Comparison of ENCODE assay signal across 22 cellular contexts in genomic region chr6:5663739-5664138, GRCh38.
"Had no signal": no experiment of that assay in that cellular context is flagged by ENCODE, and none has a peak within 500 bp of the region (broad histone marks: within the 10 kb centered on the region; RNA-seq: fewer than 3 reads in every experiment).

No MANE protein-coding gene starts in this region.

- H3K9me3 Mint-ChIP-seq: activated CD4-positive, alpha-beta memory T cell treated with anti-CD3 and anti-CD28 coated beads for 36 hours; activated naive CD4-positive, alpha-beta T cell treated with anti-CD3 and anti-CD28 coated beads for 36 hours; natural killer cell treated with Interleukin-12 subunit alpha and Interleukin-12 subunit beta and Interleukin-15 and Interleukin-18, amount 100 ng/mL, for 72 hours; stimulated activated effector memory CD8-positive, alpha-beta T cell treated with anti-CD3 and anti-CD28 coated beads, Interleukin-12 subunit alpha, Interleukin-12 subunit beta, amount 100 ng/mL, for 72 hours; T-helper 2 cell treated with Interferon-gamma antibody and Interleukin-4, amounts not matched to agents 5 μg/mL and 100 μg/mL, for 36 hours had no signal

- H3K4me1 ChIP-seq: prostate gland, suprapubic skin, tibial nerve, uterus had no signal

- H3K9me3 ChIP-seq: heart right ventricle, neutrophil, ovary, prostate gland, suprapubic skin, tibial nerve, uterus had no signal

- H3K4me3 Mint-ChIP-seq: activated CD4-positive, alpha-beta memory T cell treated with anti-CD3 and anti-CD28 coated beads for 36 hours; activated naive CD4-positive, alpha-beta T cell treated with anti-CD3 and anti-CD28 coated beads for 36 hours; natural killer cell treated with Interleukin-12 subunit alpha and Interleukin-12 subunit beta and Interleukin-15 and Interleukin-18, amount 100 ng/mL, for 72 hours; stimulated activated effector memory CD8-positive, alpha-beta T cell treated with anti-CD3 and anti-CD28 coated beads, Interleukin-12 subunit alpha, Interleukin-12 subunit beta, amount 100 ng/mL, for 72 hours; stimulated activated naive CD8-positive, alpha-beta T cell treated with anti-CD3 and anti-CD28 coated beads, Interleukin-15, amount 100 ng/mL, for 72 hours; T-helper 2 cell treated with Interferon-gamma antibody and Interleukin-4, amounts not matched to agents 5 μg/mL and 100 μg/mL, for 36 hours had no signal

- H3K36me3 ChIP-seq: heart right ventricle, neutrophil, ovary, prostate gland, suprapubic skin, tibial nerve, uterus had no signal

- H3K27me3 ChIP-seq: heart right ventricle, neutrophil, ovary, suprapubic skin, tibial nerve, uterus had no signal

- H3K27ac ChIP-seq: heart right ventricle, neutrophil, ovary, prostate gland, suprapubic skin, tibial nerve, uterus, VCaP had no signal

- H3K27me3 Mint-ChIP-seq: activated CD4-positive, alpha-beta memory T cell treated with anti-CD3 and anti-CD28 coated beads for 36 hours; stimulated activated naive CD8-positive, alpha-beta T cell treated with anti-CD3 and anti-CD28 coated beads, Interleukin-15, amount 100 ng/mL, for 72 hours had no signal

- H3K36me3 Mint-ChIP-seq: natural killer cell treated with Interleukin-12 subunit alpha and Interleukin-12 subunit beta and Interleukin-15 and Interleukin-18, amount 100 ng/mL, for 72 hours; stimulated activated effector memory CD8-positive, alpha-beta T cell treated with anti-CD3 and anti-CD28 coated beads, Interleukin-12 subunit alpha, Interleukin-12 subunit beta, amount 100 ng/mL, for 72 hours had no signal

- H3K27ac Mint-ChIP-seq: activated CD4-positive, alpha-beta memory T cell treated with anti-CD3 and anti-CD28 coated beads for 36 hours; activated naive CD4-positive, alpha-beta T cell treated with anti-CD3 and anti-CD28 coated beads for 36 hours; natural killer cell treated with Interleukin-12 subunit alpha and Interleukin-12 subunit beta and Interleukin-15 and Interleukin-18, amount 100 ng/mL, for 72 hours; stimulated activated effector memory CD8-positive, alpha-beta T cell treated with anti-CD3 and anti-CD28 coated beads, Interleukin-12 subunit alpha, Interleukin-12 subunit beta, amount 100 ng/mL, for 72 hours; stimulated activated naive CD8-positive, alpha-beta T cell treated with anti-CD3 and anti-CD28 coated beads, Interleukin-15, amount 100 ng/mL, for 72 hours; T-helper 2 cell treated with Interferon-gamma antibody and Interleukin-4, amounts not matched to agents 5 μg/mL and 100 μg/mL, for 36 hours had no signal

- ATAC-seq: left colon; natural killer cell treated with Interleukin-12 subunit alpha and Interleukin-12 subunit beta and Interleukin-15 and Interleukin-18, amount 100 ng/mL, for 72 hours; stimulated activated effector memory CD8-positive, alpha-beta T cell treated with anti-CD3 and anti-CD28 coated beads, Interleukin-12 subunit alpha, Interleukin-12 subunit beta, amount 100 ng/mL, for 72 hours; stimulated activated naive CD8-positive, alpha-beta T cell treated with anti-CD3 and anti-CD28 coated beads, Interleukin-15, amount 100 ng/mL, for 72 hours had no signal

- DNase-seq: activated CD4-positive, alpha-beta memory T cell treated with anti-CD3 and anti-CD28 coated beads for 36 hours; activated CD4-positive, alpha-beta T cell treated with anti-CD3 and anti-CD28 coated beads for 1 hour; activated effector memory CD4-positive, alpha-beta T cell treated with Interleukin-2 at 50 U/mL for 16 hours; activated naive CD4-positive, alpha-beta T cell treated with anti-CD3 and anti-CD28 coated beads for 36 hours; activated T-cell treated with anti-CD3 and anti-CD28 coated beads, Interleukin-2, amount 50 U/mL, for 48 hours; effector CD4-positive, alpha-beta T cell; heart right ventricle; islet precursor cell; left colon; ovary; stimulated activated CD4-positive, alpha-beta T cell treated with anti-CD3 and anti-CD28 coated beads, Interleukin-2, amount 100 ng/mL, for 24 hours; stimulated activated naive CD8-positive, alpha-beta T cell treated with anti-CD3 and anti-CD28 coated beads, Interleukin-15, amount 100 ng/mL, for 72 hours; uterus had no signal

- FAIRE-seq: endometrium had no signal

- H3K4me3 ChIP-seq: heart right ventricle, ovary, prostate gland, suprapubic skin, tibial nerve, uterus had no signal
